Comparison of ENCODE assay signal across 21 cellular contexts in genomic region chr15:77173487-77173886, GRCh38.
A peak's percentile ranks its signal among the peaks of the same experiment; 100 is the strongest.
DNase-seq lines count a peak whose midpoint lies in the region; ATAC-seq and TF ChIP-seq lines count a peak whose summit lies in the region.
"Had no signal": no experiment of that assay in that cellular context is flagged by ENCODE, and none has a peak within 500 bp of the region (broad histone marks: within the 10 kb centered on the region; RNA-seq: fewer than 3 reads in every experiment).

No MANE protein-coding gene starts in this region.

- TF ChIP-seq EP300 in upper lobe of left lung (IDR thresholded peaks at IDR 0.05): no peak

- ATAC-seq in upper lobe of left lung (ENCODE audit: low FRiP score in 2 of 2): no peak
- ATAC-seq: GM23338, HCT116 had no signal

- WGBS in hepatocyte (ENCODE audit: low lambda C conversion rate, missing lambda C conversion rate): 62% methylated on average over 1 of the region's 1 CpG
- WGBS in upper lobe of left lung, 2 donors: 64 to 73% methylated on average over 1 of the region's 1 CpG

- H3K27me3 ChIP-seq in Caco-2 (replicated peaks; ENCODE audit: control insufficient read depth, insufficient read depth, low read length) (no peaks in the 10 kb centered on the region), hepatocyte (no peaks in the 10 kb centered on the region), upper lobe of left lung (no peaks in the 10 kb centered on the region)

- H3K27me3 Mint-ChIP-seq in Caco-2 (ENCODE audit: insufficient read depth, unreplicated experiment) (no peaks in the 10 kb centered on the region), nephron (ENCODE audit: low read depth) (no peaks in the 10 kb centered on the region)
- H3K27me3 Mint-ChIP-seq: B cell; CD4-positive, CD25-positive, alpha-beta regulatory T cell had no signal

- H2AFZ ChIP-seq in hepatocyte: no peak overlapping the region
- H2AFZ ChIP-seq: GM23338 had no signal

- H3K36me3 ChIP-seq in Caco-2 (ENCODE audit: control insufficient read depth, insufficient read depth, low read length) (no peaks in the 10 kb centered on the region), hepatocyte (replicated peaks; ENCODE audit: insufficient read depth, low read depth) (no peaks in the 10 kb centered on the region), upper lobe of left lung (peaks cover 0 to 5% (median 0%) of the 10 kb centered on the region in 4 donors)

- H3K4me1 Mint-ChIP-seq in Caco-2 (ENCODE audit: low read depth, unreplicated experiment): peaks cover 8% of the 10 kb centered on the region
- H3K4me1 Mint-ChIP-seq in nephron: peaks cover 3% of the 10 kb centered on the region
- H3K4me1 Mint-ChIP-seq: GM23338 had no signal

- H3K4me3 Mint-ChIP-seq in Caco-2 (ENCODE audit: unreplicated experiment): peak overlapping the region; percentile 11
- no peak overlapping the region for H3K4me3 Mint-ChIP-seq in nephron
- H3K4me3 Mint-ChIP-seq: B cell; CD4-positive, CD25-positive, alpha-beta regulatory T cell; GM23338 had no signal

- H3K27ac Mint-ChIP-seq in Caco-2 (ENCODE audit: unreplicated experiment) (no peak overlapping the region), nephron (peak overlapping the region in 2 of 3 experiments; percentile 11 to 80)
- H3K27ac Mint-ChIP-seq: B cell; CD4-positive, CD25-positive, alpha-beta regulatory T cell; GM23338 had no signal

- H3K27ac ChIP-seq in hepatocyte (peak overlapping the region; percentile 55), upper lobe of left lung (no peak overlapping the region), substantia nigra (ENCODE audit: low read depth, low read length, poor library complexity, severe bottlenecking) (no peak overlapping the region)
- H3K27ac ChIP-seq: 22Rv1 had no signal

- TF ChIP-seq CTCF in Caco-2 (IDR thresholded peaks at IDR 0.05; ENCODE audit: insufficient read depth in 1 of 2, low read depth in 1 of 2, low read length in 1 of 2, severe bottlenecking in 1 of 2, unreplicated experiment in 1 of 2): no peak
- TF ChIP-seq CTCF in hepatocyte (IDR thresholded peaks at IDR 0.05; ENCODE audit: poor library complexity): no peak
- TF ChIP-seq CTCF in nephron (IDR thresholded peaks at IDR 0.05; ENCODE audit: unreplicated experiment in 3 of 3): no peak
- no peak for TF ChIP-seq CTCF in upper lobe of left lung (IDR thresholded peaks at IDR 0.05)

- POLR2A ChIA-PET in Caco-2 (lab: Charles Lee): no interaction called here

- H3K36me3 Mint-ChIP-seq in Caco-2 (ENCODE audit: insufficient read depth, unreplicated experiment) (no peaks in the 10 kb centered on the region), nephron (ENCODE audit: low read depth) (peaks cover 3% of the 10 kb centered on the region)

- no peak overlapping the region for H3K4me2 ChIP-seq in hepatocyte
- H3K4me2 ChIP-seq: GM23338 had no signal

- H4K20me1 ChIP-seq in hepatocyte (ENCODE audit: insufficient read depth, poor library complexity, severe bottlenecking): no peaks in the 10 kb centered on the region

- intact Hi-C loops in Caco-2 (cut with micrococcal nuclease; ENCODE audit: unreplicated experiment): no loop called here

- H3K9me3 ChIP-seq in Caco-2 (no peaks in the 10 kb centered on the region), hepatocyte (ENCODE audit: low read depth) (no peaks in the 10 kb centered on the region), upper lobe of left lung (no peaks in the 10 kb centered on the region)

- H3K9me3 Mint-ChIP-seq in Caco-2 (ENCODE audit: unreplicated experiment): no peaks in the 10 kb centered on the region
- H3K9me3 Mint-ChIP-seq in nephron: no peaks in the 10 kb centered on the region
- H3K9me3 Mint-ChIP-seq: GM23338 had no signal

- H3K4me1 ChIP-seq in Caco-2 (peaks cover 14% of the 10 kb centered on the region), hepatocyte (ENCODE audit: insufficient read depth) (peaks cover 14% of the 10 kb centered on the region), upper lobe of left lung (no peaks in the 10 kb centered on the region)

- H3K4me3 ChIP-seq in Caco-2 (ENCODE audit: low read depth, low read length): no peak overlapping the region
- H3K4me3 ChIP-seq in hepatocyte: no peak overlapping the region
- H3K4me3 ChIP-seq in upper lobe of left lung: no peak overlapping the region
- H3K4me3 ChIP-seq: GM23338 had no signal

- H3K79me2 ChIP-seq in hepatocyte: no peaks in the 10 kb centered on the region

- no TSS peak for BruUV-seq in Caco-2 (replicated peaks; lab: Mats Ljungman, UMichigan)

- peak in 1 of 2 experiments; percentile 19 for DNase-seq in Caco-2
- DNase-seq in LoVo (ENCODE audit: low spot score): peak; percentile 30
- peak; percentile 16 for DNase-seq in hepatocyte (ENCODE audit: low spot score)
- no peak for DNase-seq in SW 1271 (lab: John Stamatoyannopoulos, UW)
- DNase-seq in hepatic stellate cell (ENCODE audit: low spot score): no peak
- DNase-seq in upper lobe of left lung: no peak
- DNase-seq in substantia nigra (lab: John Stamatoyannopoulos, UW): no peak
- DNase-seq: CD4-positive, CD25-positive, alpha-beta regulatory T cell; DMS79 treated with DMSO at 0.1 percent for 48 hours; Kasumi-1; NCI-H1417; NCI-H1930; NCI-H446; NCI-H69; OCI-M1; SHP77 treated with DMSO at 0.1 percent for 48 hours had no signal

- no peak for TF ChIP-seq POLR2A in upper lobe of left lung (IDR thresholded peaks at IDR 0.05)

- H3K9me2 ChIP-seq in hepatocyte (replicated peaks; ENCODE audit: insufficient read depth): no peaks in the 10 kb centered on the region

- CTCF ChIA-PET in Caco-2 (lab: Charles Lee): no interaction called here

Comparison
In these comparisons a context has a peak if more than half of its experiments do, and no peak if none do; other contexts are left out.
1. DNase-seq: peak in LoVo (single experiment) and hepatocyte (single experiment); none in SW 1271 (0 of 2), hepatic stellate cell (single experiment), upper lobe of left lung (0 of 2) and substantia nigra (0 of 49).